20 cellular contexts compared by ENCODE assay signal in genomic region chr20:29743101-29743931, GRCh38.
"Had no signal": no experiment of that assay in that cellular context is flagged by ENCODE, and none has a peak within 500 bp of the region (broad histone marks: within the 10 kb centered on the region; RNA-seq: fewer than 3 reads in every experiment).

No MANE protein-coding gene starts in this region.

- H3K4me3 Mint-ChIP-seq: activated naive CD4-positive, alpha-beta T cell treated with anti-CD3 and anti-CD28 coated beads, Interleukin-2, amount 10 ng/mL, durations not matched to agents 7 days and 5 days; activated naive CD8-positive, alpha-beta T cell treated with anti-CD3 and anti-CD28 coated beads, Interleukin-2, amount 50 U/mL, for 24 hours; activated T-cell treated with anti-CD3 and anti-CD28 coated beads, Interleukin-2, amount 50 U/mL, for 24 hours; central memory CD8-positive, alpha-beta T cell; nephron progenitor cell had no signal

- H3K36me3 Mint-ChIP-seq: activated naive CD4-positive, alpha-beta T cell treated with anti-CD3 and anti-CD28 coated beads, Interleukin-2, amount 10 ng/mL, durations not matched to agents 7 days and 5 days had no signal

- ATAC-seq: activated naive CD8-positive, alpha-beta T cell treated with anti-CD3 and anti-CD28 coated beads, Interleukin-2, amount 50 U/mL, for 24 hours; gastrocnemius medialis; stimulated activated naive B cell treated with anti-CD40 and anti-IgM and Interleukin-4, amounts not matched to agents 10 μg/mL and 1 μg/mL and 100 μg/mL, for 72 hours had no signal

- H3K27ac ChIP-seq: brain microvascular endothelial cell, coronary artery, gastrocnemius medialis, lower lobe of right lung, sigmoid colon, uterus, WERI-Rb-1 had no signal

- H3K27me3 Mint-ChIP-seq: activated naive CD8-positive, alpha-beta T cell treated with anti-CD3 and anti-CD28 coated beads, Interleukin-2, amount 50 U/mL, for 24 hours; central memory CD8-positive, alpha-beta T cell had no signal

- H3K36me3 ChIP-seq: brain microvascular endothelial cell, gastrocnemius medialis, lower lobe of right lung, sigmoid colon, uterus, WERI-Rb-1 had no signal

- H3K9me3 Mint-ChIP-seq: central memory CD8-positive, alpha-beta T cell had no signal

- H3K27ac Mint-ChIP-seq: activated naive CD4-positive, alpha-beta T cell treated with anti-CD3 and anti-CD28 coated beads, Interleukin-2, amount 10 ng/mL, durations not matched to agents 7 days and 5 days; activated naive CD8-positive, alpha-beta T cell treated with anti-CD3 and anti-CD28 coated beads, Interleukin-2, amount 50 U/mL, for 24 hours; activated T-cell treated with anti-CD3 and anti-CD28 coated beads, Interleukin-2, amount 50 U/mL, for 24 hours; nephron progenitor cell; stimulated activated naive B cell treated with anti-CD40 and anti-IgM and Interleukin-4, amounts not matched to agents 10 μg/mL and 1 μg/mL and 100 μg/mL, for 72 hours had no signal

- DNase-seq: activated CD4-positive, alpha-beta T cell treated with anti-CD3 and anti-CD28 coated beads for 1 hour; activated effector memory CD4-positive, alpha-beta T cell treated with Interleukin-2 at 50 U/mL for 16 hours; activated naive CD4-positive, alpha-beta T cell treated with anti-CD3 and anti-CD28 coated beads, Interleukin-2, amount 10 ng/mL, durations not matched to agents 7 days and 5 days; activated naive CD8-positive, alpha-beta T cell treated with anti-CD3 and anti-CD28 coated beads, Interleukin-2, amount 50 U/mL, for 24 hours; activated T-cell treated with anti-CD3 and anti-CD28 coated beads, Interleukin-2, amount 50 U/mL, for 24 hours; anterior cingulate cortex; brain microvascular endothelial cell; erythroblast; gastrocnemius medialis; lower lobe of right lung; nephron progenitor cell; nucleus accumbens; sigmoid colon; stimulated activated CD4-positive, alpha-beta T cell treated with anti-CD3 and anti-CD28 coated beads, Interleukin-4, amount 100 ng/mL, for 4 hours; stimulated activated naive B cell treated with anti-CD40 and anti-IgM and Interleukin-4, amounts not matched to agents 10 μg/mL and 1 μg/mL and 100 μg/mL, for 72 hours; SW 1271; uterus; WERI-Rb-1 had no signal

- H3K4me1 Mint-ChIP-seq: activated naive CD4-positive, alpha-beta T cell treated with anti-CD3 and anti-CD28 coated beads, Interleukin-2, amount 10 ng/mL, durations not matched to agents 7 days and 5 days; activated naive CD8-positive, alpha-beta T cell treated with anti-CD3 and anti-CD28 coated beads, Interleukin-2, amount 50 U/mL, for 24 hours; central memory CD8-positive, alpha-beta T cell; nephron progenitor cell; stimulated activated naive B cell treated with anti-CD40 and anti-IgM and Interleukin-4, amounts not matched to agents 10 μg/mL and 1 μg/mL and 100 μg/mL, for 72 hours had no signal

- H3K4me3 ChIP-seq: coronary artery, gastrocnemius medialis, lower lobe of right lung, sigmoid colon, uterus had no signal

- H3K9me3 ChIP-seq: gastrocnemius medialis, uterus had no signal

- H3K27me3 ChIP-seq: brain microvascular endothelial cell, uterus had no signal

- H3K4me1 ChIP-seq: gastrocnemius medialis, lower lobe of right lung, sigmoid colon, uterus had no signal
